20 cellular contexts compared by ENCODE assay signal in the genomic region with DNA sequence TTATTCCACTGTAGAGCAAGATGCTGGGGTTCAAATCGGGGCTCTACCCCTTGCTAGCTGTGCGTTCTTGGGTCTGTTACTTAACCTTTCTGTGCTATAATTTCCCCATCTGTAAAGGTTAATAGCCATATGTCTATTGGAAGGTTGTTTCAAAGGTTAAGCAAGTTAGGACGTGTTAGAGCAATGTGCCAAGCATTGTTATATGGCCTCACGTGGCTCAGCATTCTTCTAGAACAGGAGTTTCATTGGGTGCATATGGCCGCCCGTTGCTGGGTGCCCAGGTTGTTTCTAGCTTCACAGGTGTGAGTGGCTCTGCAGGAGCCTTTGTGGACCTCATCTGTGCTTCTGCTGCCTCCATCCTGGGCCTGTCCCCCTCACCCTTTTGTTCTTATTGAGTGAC.
DNase-seq lines count a peak whose midpoint lies in the region; ATAC-seq and TF ChIP-seq lines count a peak whose summit lies in the region.
"Had no signal": no experiment of that assay in that cellular context is flagged by ENCODE, and none has a peak within 500 bp of the region (broad histone marks: within the 10 kb centered on the region; RNA-seq: fewer than 3 reads in every experiment).

No MANE protein-coding gene starts in this region.

- dilution Hi-C loops in mammary epithelial cell (cut with HindIII; ENCODE audit: low sequenced_read_pairs): no loop called here

- no peak overlapping the region for H3K4me3 ChIP-seq in mammary epithelial cell (replicated peaks in 1 of 3; ENCODE audit: insufficient read depth in 1 of 3, low read depth in 2 of 3, low read length in 3 of 3)
- H3K4me3 ChIP-seq: A549, BLaER1 had no signal

- BruUV-seq in mammary epithelial cell (replicated peaks; lab: Mats Ljungman, UMichigan): no TSS peak

- H3K27me3 Mint-ChIP-seq in nephron progenitor cell (ENCODE audit: low read depth, poor library complexity) (peaks cover 9% of the 10 kb centered on the region), natural killer cell (ENCODE audit: low read depth in 2 of 2) (peaks cover 6 to 16% of the 10 kb centered on the region in 2 donors)
- peaks cover 19% of the 10 kb centered on the region for H3K27me3 Mint-ChIP-seq in stimulated activated memory B cell treated with anti-CD40 and anti-IgM and Interleukin-4, amounts not matched to agents 10 μg/mL and 1 μg/mL and 100 μg/mL, for 72 hours

- H3K4me1 Mint-ChIP-seq in nephron progenitor cell (peaks cover 63% of the 10 kb centered on the region), natural killer cell (no peaks in the 10 kb centered on the region)
- H3K4me1 Mint-ChIP-seq in stimulated activated memory B cell treated with anti-CD40 and anti-IgM and Interleukin-4, amounts not matched to agents 10 μg/mL and 1 μg/mL and 100 μg/mL, for 72 hours: no peaks in the 10 kb centered on the region
- H3K4me1 Mint-ChIP-seq: CD4-positive, alpha-beta memory T cell had no signal

- no peaks in the 10 kb centered on the region for H3K9me3 ChIP-seq in mammary epithelial cell (replicated peaks; ENCODE audit: insufficient read depth, low read length)
- H3K9me3 ChIP-seq: A549 had no signal

- no peaks in the 10 kb centered on the region for H3K79me2 ChIP-seq in mammary epithelial cell (ENCODE audit: insufficient read depth, low read length)

- no peak overlapping the region for H3K4me3 Mint-ChIP-seq in nephron progenitor cell
- H3K4me3 Mint-ChIP-seq in natural killer cell: no peak overlapping the region
- no peak overlapping the region for H3K4me3 Mint-ChIP-seq in stimulated activated memory B cell treated with anti-CD40 and anti-IgM and Interleukin-4, amounts not matched to agents 10 μg/mL and 1 μg/mL and 100 μg/mL, for 72 hours
- H3K4me3 Mint-ChIP-seq: CD4-positive, alpha-beta memory T cell; H9 had no signal

- H3K36me3 Mint-ChIP-seq in nephron progenitor cell (ENCODE audit: low read depth) (peaks cover 12% of the 10 kb centered on the region), natural killer cell (no peaks in the 10 kb centered on the region)
- no peaks in the 10 kb centered on the region for H3K36me3 Mint-ChIP-seq in stimulated activated memory B cell treated with anti-CD40 and anti-IgM and Interleukin-4, amounts not matched to agents 10 μg/mL and 1 μg/mL and 100 μg/mL, for 72 hours
- H3K36me3 Mint-ChIP-seq: CD4-positive, alpha-beta memory T cell had no signal

- DNase-seq in DMS 273 treated with DMSO at 0.1 percent for 48 hours (lab: John Stamatoyannopoulos, UW) (peak; percentile 55), NCI-H1694 (lab: John Stamatoyannopoulos, UW) (peak; percentile 75), mammary epithelial cell (peak; percentile 26), nephron progenitor cell (no peak), natural killer cell (no peak), posterior vena cava (ENCODE audit: low spot score) (no peak)
- DNase-seq: Calu3; CD4-positive, alpha-beta memory T cell; GDM1; H9; NCI-H1417 treated with DMSO at 0.1 percent for 48 hours; NCI-H2029; NCI-H774; SIG-M5 had no signal

- ATAC-seq in natural killer cell: no peak
- no peak for ATAC-seq in stimulated activated memory B cell treated with anti-CD40 and anti-IgM and Interleukin-4, amounts not matched to agents 10 μg/mL and 1 μg/mL and 100 μg/mL, for 72 hours
- ATAC-seq: A549, HepG2, SK-N-SH treated with all-trans-retinoic acid at 6 μM for 48 hours had no signal

- WGBS in mammary epithelial cell (ENCODE audit: low coverage, missing lambda C conversion rate): 41% methylated on average over 6 of the region's 6 CpGs

- no peaks in the 10 kb centered on the region for H3K27me3 ChIP-seq in mammary epithelial cell (ENCODE audit: insufficient read depth, low read length)
- H3K27me3 ChIP-seq: BLaER1 had no signal

- H3K4me2 ChIP-seq in mammary epithelial cell (ENCODE audit: insufficient read depth, low read depth, low read length): no peak overlapping the region
- H3K4me2 ChIP-seq: A549, BLaER1, KMS-11 had no signal

- in situ Hi-C loops in mammary epithelial cell (cut with MboI; ENCODE audit: low sequenced_read_pairs in 2 of 2): no loop called here

- TF ChIP-seq CTCF in mammary epithelial cell (conservative IDR thresholded peaks at IDR 0.05 in 1 of 2, IDR thresholded peaks at IDR 0.05 in 1 of 2; ENCODE audit: extremely low read depth in 1 of 2, insufficient read depth in 1 of 2, low read depth in 1 of 2, low read length in 2 of 2): no peak
- TF ChIP-seq CTCF in nephron progenitor cell (IDR thresholded peaks at IDR 0.05): no peak
- TF ChIP-seq CTCF in natural killer cell (IDR thresholded peaks at IDR 0.05): no peak

- H3K9me3 Mint-ChIP-seq in nephron progenitor cell: peaks cover 18% of the 10 kb centered on the region
- H3K9me3 Mint-ChIP-seq in natural killer cell: no peaks in the 10 kb centered on the region
- H3K9me3 Mint-ChIP-seq in stimulated activated memory B cell treated with anti-CD40 and anti-IgM and Interleukin-4, amounts not matched to agents 10 μg/mL and 1 μg/mL and 100 μg/mL, for 72 hours: peaks cover 4% of the 10 kb centered on the region
- H3K9me3 Mint-ChIP-seq: H9 had no signal

- peaks cover 12% of the 10 kb centered on the region for H3K4me1 ChIP-seq in mammary epithelial cell (ENCODE audit: insufficient read depth, low read length)
- H3K4me1 ChIP-seq: A549 had no signal

- H3K36me3 ChIP-seq in mammary epithelial cell (ENCODE audit: insufficient read depth, low read length): no peaks in the 10 kb centered on the region
- H3K36me3 ChIP-seq: BLaER1 had no signal

- H2AFZ ChIP-seq in mammary epithelial cell (ENCODE audit: low read depth, low read length): no peak overlapping the region

- intact Hi-C loops in mammary epithelial cell (cut with micrococcal nuclease) (no loop called here), natural killer cell (cut with micrococcal nuclease) (no loop called here), posterior vena cava (cut with DNase I) (no loop called here)

- no peak overlapping the region for H3K9ac ChIP-seq in mammary epithelial cell (ENCODE audit: insufficient read depth, low read length)
- H3K9ac ChIP-seq: BLaER1, KMS-11 had no signal

- H3K27ac Mint-ChIP-seq in nephron progenitor cell (peak overlapping the region; percentile 42), natural killer cell (no peak overlapping the region)
- no peak overlapping the region for H3K27ac Mint-ChIP-seq in stimulated activated memory B cell treated with anti-CD40 and anti-IgM and Interleukin-4, amounts not matched to agents 10 μg/mL and 1 μg/mL and 100 μg/mL, for 72 hours
- H3K27ac Mint-ChIP-seq: CD4-positive, alpha-beta memory T cell had no signal

- CTCF ChIA-PET in mammary epithelial cell (lab: Charles Lee; ENCODE audit: low non-redundant PET): no interaction called here

- no peaks in the 10 kb centered on the region for H4K20me1 ChIP-seq in mammary epithelial cell (ENCODE audit: insufficient read depth, low read length)
- H4K20me1 ChIP-seq: BLaER1 had no signal

- no peak overlapping the region for H3K27ac ChIP-seq in mammary epithelial cell (ENCODE audit: insufficient read depth, low read depth, low read length)
- H3K27ac ChIP-seq: A549, BLaER1, KMS-11 had no signal

Comparison
In these comparisons a context has a peak if more than half of its experiments do, and no peak if none do; other contexts are left out.
1. DNase-seq: peak in DMS 273 treated with DMSO at 0.1 percent for 48 hours (single experiment), NCI-H1694 (single experiment) and mammary epithelial cell (single experiment); none in nephron progenitor cell (single experiment), natural killer cell (single experiment) and posterior vena cava (single experiment).